14 cellular contexts compared by ENCODE assay signal in the genomic region with DNA sequence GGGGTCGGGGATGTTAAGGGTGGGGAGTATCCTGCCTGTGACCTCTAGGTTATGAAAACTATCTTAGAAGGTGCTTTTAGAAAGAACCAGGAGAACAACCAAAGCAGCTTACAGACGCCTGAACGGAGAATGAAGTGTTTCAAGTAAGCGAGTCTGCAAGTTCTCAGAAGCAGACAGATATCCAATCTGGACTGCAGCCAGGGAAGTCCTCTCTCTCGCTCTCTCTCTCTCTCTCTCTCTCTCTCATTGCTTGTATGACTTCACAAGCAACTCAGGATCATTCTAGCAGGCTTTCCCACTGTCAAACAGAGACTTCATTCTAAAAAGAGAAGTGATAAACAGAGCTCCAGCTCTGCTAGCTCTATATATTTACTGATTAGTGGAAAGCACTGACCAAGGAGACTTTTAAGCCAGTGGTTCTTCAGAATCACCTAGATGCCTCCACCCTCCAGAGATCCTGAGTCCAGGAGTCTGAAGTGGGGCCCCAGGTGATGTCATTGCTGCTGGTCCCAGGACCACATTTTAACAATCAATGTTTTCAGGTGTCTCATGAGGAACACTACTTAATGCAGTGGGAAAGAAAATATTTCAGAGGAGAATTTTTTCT. TPM values are rescaled to one million over a fixed set of nuclear protein-coding genes. Genes with fewer than 3 reads are reported as not detected.
DNase-seq lines count a peak whose midpoint lies in the region; ATAC-seq and TF ChIP-seq lines count a peak whose summit lies in the region.
"Had no signal": no experiment of that assay in that cellular context is flagged by ENCODE, and none has a peak within 500 bp of the region (broad histone marks: within the 10 kb centered on the region; RNA-seq: fewer than 3 reads in every experiment).

No MANE protein-coding gene starts in this region.

- H3K36me3 ChIP-seq in mucosa of descending colon (ENCODE audit: low read depth) (no peaks in the 10 kb centered on the region), upper lobe of right lung (no peaks in the 10 kb centered on the region)

- intact Hi-C loops in mucosa of descending colon (cut with DNase I, micrococcal nuclease) (no loop called here), upper lobe of right lung (cut with DNase I) (no loop called here)

- ATAC-seq in mucosa of descending colon (peak; percentile 9), upper lobe of right lung (no peak), HG02588 (IDR thresholded peaks at IDR 0.05; ENCODE audit: unreplicated experiment) (no peak), GM19455 (IDR thresholded peaks at IDR 0.05; ENCODE audit: unreplicated experiment) (no peak), HG03095 (IDR thresholded peaks at IDR 0.05; ENCODE audit: unreplicated experiment) (no peak)

- DNase-seq in DMS53 (lab: John Stamatoyannopoulos, UW) (peak; percentile 20), DMS53 treated with DMSO at 0.1 percent for 48 hours (lab: John Stamatoyannopoulos, UW; ENCODE audit: unreplicated experiment) (no peak), fibroblast of villous mesenchyme (ENCODE audit: low read depth) (peak; percentile 81), mucosa of descending colon (peak in 1 of 3 donors; percentile 33), upper lobe of right lung (no peak)
- DNase-seq: activated CD4-positive, CD25-positive, alpha-beta regulatory T cell treated with anti-CD3 and anti-CD28 coated beads, Interleukin-2, amount 50 U/mL, for 72 hours; activated T-cell treated with anti-CD3 and anti-CD28 coated beads for 4 hours; hippocampal formation; midbrain; NCI-H2107 had no signal

- H3K4me1 ChIP-seq in mucosa of descending colon (ENCODE audit: low read depth) (peaks cover 22% of the 10 kb centered on the region), upper lobe of right lung (peaks cover 6% of the 10 kb centered on the region)

- peak overlapping the region; percentile 85 for H3K27ac ChIP-seq in upper lobe of right lung
- H3K27ac ChIP-seq: 22Rv1 had no signal

- TF ChIP-seq CTCF in fibroblast of villous mesenchyme (IDR thresholded peaks at IDR 0.05; ENCODE audit: insufficient read depth, low read depth, low read length) (no peak), mucosa of descending colon (IDR thresholded peaks at IDR 0.05) (no peak), upper lobe of right lung (IDR thresholded peaks at IDR 0.05) (no peak)

- no peak overlapping the region for H3K4me3 ChIP-seq in fibroblast of villous mesenchyme (ENCODE audit: low read depth, low read length)
- H3K4me3 ChIP-seq in mucosa of descending colon = no peak overlapping the region
- peak overlapping the region; percentile 56 for H3K4me3 ChIP-seq in upper lobe of right lung

- H3K9me3 ChIP-seq in mucosa of descending colon = no peaks in the 10 kb centered on the region
- H3K9me3 ChIP-seq in upper lobe of right lung = no peaks in the 10 kb centered on the region

- H3K27me3 ChIP-seq in upper lobe of right lung = peaks cover 82% of the 10 kb centered on the region

RNA-seq across cellular contexts. Expression of a gene that starts 6.0 kb away (rescaled TPM):
- total RNA-seq in fibroblast of villous mesenchyme = under 0.01 and 1.3 TPM in 2 replicates
- 10 to 100 TPM in 1 of 3 donors, 1 to 10 TPM in 2; 1.9 to 14.3 (median 9.6) TPM for total RNA-seq in mucosa of descending colon
- 56.2 TPM for total RNA-seq in upper lobe of right lung

RNA-seq across cellular contexts. Expression of a gene that starts 58.1 kb away (rescaled TPM):
- total RNA-seq in fibroblast of villous mesenchyme (6.4 and 18.6 TPM in 2 replicates), mucosa of descending colon (10 to 100 TPM; 16.6 to 25.4 (median 23.3) TPM), upper lobe of right lung (18.7 TPM)

Comparison
In these comparisons a context has a peak if more than half of its experiments do, and no peak if none do; other contexts are left out.
1. DNase-seq: peak in DMS53 (single experiment) and fibroblast of villous mesenchyme (single experiment); none in DMS53 treated with DMSO at 0.1 percent for 48 hours (single experiment) and upper lobe of right lung (single experiment).